8 cellular contexts compared by ENCODE assay signal in genomic region chr16:21158208-21159110, GRCh38. TPM values are rescaled to one million over a fixed set of nuclear protein-coding genes. Genes with fewer than 3 reads are reported as not detected.
DNase-seq lines count a peak whose midpoint lies in the region; ATAC-seq and TF ChIP-seq lines count a peak whose summit lies in the region.

LDAF1 (plus strand) TSS chr16:21158674; CDS start chr16:21161183, 2,509 bp downstream.

- peak within 1 kb of the TSS in 1 of 2 experiments; percentile 47 for H3K14ac ChIP-seq in mesenchymal stem cell (ENCODE audit: low read length in 2 of 2)

- H3K27me3 Mint-ChIP-seq in activated CD8-positive, alpha-beta T cell treated with anti-CD3 and anti-CD28 coated beads, Interleukin-2, amount 10 ng/mL, durations not matched to agents 7 days and 5 days (ENCODE audit: low read depth), result no peaks in the 10 kb centered on the region
- no peaks in the 10 kb centered on the region for H3K27me3 Mint-ChIP-seq in effector memory CD8-positive, alpha-beta T cell

- H3K36me3 Mint-ChIP-seq in activated CD8-positive, alpha-beta T cell treated with anti-CD3 and anti-CD28 coated beads, Interleukin-2, amount 10 ng/mL, durations not matched to agents 7 days and 5 days (ENCODE audit: low read depth), result peaks cover 12% of the 10 kb centered on the region
- H3K36me3 Mint-ChIP-seq in effector memory CD8-positive, alpha-beta T cell (ENCODE audit: insufficient read depth), result peaks cover 3% of the 10 kb centered on the region

- no peak within 1 kb of the TSS for H2BK15ac ChIP-seq in mesenchymal stem cell (ENCODE audit: low read depth, poor library complexity, severe bottlenecking)

- 3% methylated on average over 37 of the region's 59 CpGs for WGBS in mesenchymal stem cell

- H2BK5ac ChIP-seq in mesenchymal stem cell (ENCODE audit: low read depth, low read length, poor library complexity, severe bottlenecking), result no peak within 1 kb of the TSS

- H3K36me3 ChIP-seq in mesenchymal stem cell (ENCODE audit: control insufficient read depth in 1 of 2, insufficient read depth in 2 of 2, low read depth in 1 of 2, low read length in 2 of 2), result peaks cover 0 to 22% of the 10 kb centered on the region in 2 experiments

- no peak within 1 kb of the TSS for H2BK120ac ChIP-seq in mesenchymal stem cell (ENCODE audit: low read depth, low read length)

- H3K27ac Mint-ChIP-seq in activated CD8-positive, alpha-beta T cell treated with anti-CD3 and anti-CD28 coated beads, Interleukin-2, amount 10 ng/mL, durations not matched to agents 7 days and 5 days, result peak within 1 kb of the TSS; percentile 65
- peak within 1 kb of the TSS; percentile 81 to 86 for H3K27ac Mint-ChIP-seq in effector memory CD8-positive, alpha-beta T cell

- POLR2A ChIA-PET in activated CD8-positive, alpha-beta T cell treated with anti-CD3 and anti-CD28 coated beads, Interleukin-2, amount 10 ng/mL, durations not matched to agents 7 days and 5 days (lab: Charles Lee), result no interaction called here

- TF ChIP-seq CTCF in AG09309 (IDR thresholded peaks at IDR 0.05; ENCODE audit: control insufficient read depth, insufficient read depth, low read depth, low read length, missing control alignments), result no peak

- H2AFZ ChIP-seq in mesenchymal stem cell (ENCODE audit: low read depth, low read length), result peak within 1 kb of the TSS; percentile 89

- H2BK12ac ChIP-seq in mesenchymal stem cell (ENCODE audit: low read length in 2 of 2), result peak within 1 kb of the TSS in 1 of 2 experiments; percentile 85

- peak within 1 kb of the TSS in 1 of 2 experiments; percentile 71 for H3K18ac ChIP-seq in mesenchymal stem cell (ENCODE audit: low read depth in 1 of 2, low read length in 2 of 2)

- peak; percentile 82 for ATAC-seq in GM19023 (IDR thresholded peaks at IDR 0.05; ENCODE audit: unreplicated experiment)
- ATAC-seq in HG03175 (IDR thresholded peaks at IDR 0.05; ENCODE audit: unreplicated experiment), result peak; percentile 88
- peak; percentile 99 for ATAC-seq in activated CD8-positive, alpha-beta T cell treated with anti-CD3 and anti-CD28 coated beads, Interleukin-2, amount 10 ng/mL, durations not matched to agents 7 days and 5 days
- ATAC-seq in effector memory CD8-positive, alpha-beta T cell (replicated peaks), result peak; percentile 99

- H3K23ac ChIP-seq in mesenchymal stem cell (ENCODE audit: low read length in 2 of 2), result peak within 1 kb of the TSS in 1 of 2 experiments; percentile 77

- H3K4me2 ChIP-seq in mesenchymal stem cell (ENCODE audit: low read length, poor library complexity, severe bottlenecking), result peak within 1 kb of the TSS; percentile 100

- peak within 1 kb of the TSS; percentile 78 for H4K8ac ChIP-seq in mesenchymal stem cell (ENCODE audit: low read length)

- H3K4me3 ChIP-seq in AG09309 (ENCODE audit: control insufficient read depth, low read depth, low read length) (peak within 1 kb of the TSS; percentile 78), mesenchymal stem cell (ENCODE audit: insufficient read depth in 1 of 2, low read depth in 1 of 2, low read length in 2 of 2) (peak within 1 kb of the TSS; percentile 84 to 87)

- DNase-seq in AG09309 (ENCODE audit: low read depth) (no peak), NCI-H82 (lab: John Stamatoyannopoulos, UW) (peak; percentile 89), mesenchymal stem cell (peak; percentile 82)
- peak; percentile 86 for DNase-seq in activated CD8-positive, alpha-beta T cell treated with anti-CD3 and anti-CD28 coated beads, Interleukin-2, amount 10 ng/mL, durations not matched to agents 7 days and 5 days
- peak; percentile 72 to 77 (median 73) for DNase-seq in effector memory CD8-positive, alpha-beta T cell
- DNase-seq in stimulated activated CD8-positive, alpha-beta memory T cell treated with anti-CD3 and anti-CD28 coated beads, Interleukin-12 subunit alpha, Interleukin-12 subunit beta, amount 100 ng/mL, for 1 hour (ENCODE audit: low read depth), result peak; percentile 51

- H3K9me3 Mint-ChIP-seq in activated CD8-positive, alpha-beta T cell treated with anti-CD3 and anti-CD28 coated beads, Interleukin-2, amount 10 ng/mL, durations not matched to agents 7 days and 5 days (ENCODE audit: insufficient read depth), result no peaks in the 10 kb centered on the region
- no peaks in the 10 kb centered on the region for H3K9me3 Mint-ChIP-seq in effector memory CD8-positive, alpha-beta T cell

- H3K9ac ChIP-seq in mesenchymal stem cell (ENCODE audit: low read length), result peak within 1 kb of the TSS; percentile 91

- no peak within 1 kb of the TSS for H3K27ac ChIP-seq in mesenchymal stem cell (ENCODE audit: low read length, poor library complexity, severe bottlenecking)

- no peak within 1 kb of the TSS for H4K91ac ChIP-seq in mesenchymal stem cell (ENCODE audit: low read length)

- peak within 1 kb of the TSS in 1 of 2 experiments; percentile 42 for H3K4ac ChIP-seq in mesenchymal stem cell (ENCODE audit: low read depth in 1 of 2, low read length in 2 of 2)

- H3K27me3 ChIP-seq in mesenchymal stem cell (ENCODE audit: control insufficient read depth in 1 of 2, insufficient read depth in 1 of 2, low read length in 2 of 2), result no peaks in the 10 kb centered on the region

- H3K4me1 ChIP-seq in mesenchymal stem cell (ENCODE audit: control insufficient read depth, insufficient read depth, low read depth, low read length), result peaks cover 14% of the 10 kb centered on the region

- H3K79me1 ChIP-seq in mesenchymal stem cell (replicated peaks; ENCODE audit: low read length, poor library complexity, severe bottlenecking), result peaks cover 12% of the 10 kb centered on the region

- CTCF ChIA-PET in activated CD8-positive, alpha-beta T cell treated with anti-CD3 and anti-CD28 coated beads, Interleukin-2, amount 10 ng/mL, durations not matched to agents 7 days and 5 days (lab: Charles Lee), result interaction anchor here (0.6 to 1.8 kb wide), 5 partner anchors 9 to 308 kb away, joined by 3 to 9 read pairs (median 3); no protein-coding TSS in a partner anchor

- peak within 1 kb of the TSS; percentile 80 for H3K4me3 Mint-ChIP-seq in activated CD8-positive, alpha-beta T cell treated with anti-CD3 and anti-CD28 coated beads, Interleukin-2, amount 10 ng/mL, durations not matched to agents 7 days and 5 days
- peak within 1 kb of the TSS; percentile 95 to 98 for H3K4me3 Mint-ChIP-seq in effector memory CD8-positive, alpha-beta T cell

- H3K4me1 Mint-ChIP-seq in activated CD8-positive, alpha-beta T cell treated with anti-CD3 and anti-CD28 coated beads, Interleukin-2, amount 10 ng/mL, durations not matched to agents 7 days and 5 days (ENCODE audit: low read depth), result peaks cover 20% of the 10 kb centered on the region
- H3K4me1 Mint-ChIP-seq in effector memory CD8-positive, alpha-beta T cell (ENCODE audit: low read depth in 2 of 2), result peaks cover 13% of the 10 kb centered on the region in 2 donors

- no peaks in the 10 kb centered on the region for H3K9me3 ChIP-seq in mesenchymal stem cell (ENCODE audit: control insufficient read depth, low read length)

- no peak within 1 kb of the TSS for H2AK5ac ChIP-seq in mesenchymal stem cell (ENCODE audit: low read length, severe bottlenecking)

RNA-seq across cellular contexts. Expression of gene LDAF1, which starts in this region (rescaled TPM):
- total RNA-seq in activated CD8-positive, alpha-beta T cell treated with anti-CD3 and anti-CD28 coated beads, Interleukin-2, amount 10 ng/mL, durations not matched to agents 7 days and 5 days, result 10 to 100 TPM in 1 of 2 experiments, 1 to 10 TPM in 1; 8.5 to 12.8 TPM
- 15.4 TPM for polyA plus RNA-seq in mesenchymal stem cell (2013, experiment 1 of 2)
- polyA plus RNA-seq in mesenchymal stem cell (2013, experiment 2 of 2), result 16.3 TPM
